17 cellular contexts compared by ENCODE assay signal in the genomic region with DNA sequence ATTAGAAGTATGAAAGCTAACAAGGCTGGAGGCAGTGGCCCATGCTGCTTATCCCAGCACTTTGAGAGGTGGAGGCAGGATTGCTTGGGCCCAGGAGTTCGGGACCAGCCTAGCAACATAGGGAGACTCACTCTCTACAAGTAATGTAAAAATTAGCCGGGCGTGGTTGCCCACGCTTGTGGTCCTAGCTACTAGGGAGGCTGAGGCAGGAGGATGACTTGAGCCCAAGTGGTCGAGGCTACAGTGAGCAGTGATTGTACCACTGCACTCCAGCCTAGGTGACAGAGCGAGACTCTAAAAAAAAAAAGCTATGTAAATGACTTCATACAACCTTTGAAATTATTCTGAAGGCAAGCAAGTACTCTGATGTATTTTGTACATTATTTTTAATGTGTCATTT.
"Had no signal": no experiment of that assay in that cellular context is flagged by ENCODE, and none has a peak within 500 bp of the region (broad histone marks: within the 10 kb centered on the region; RNA-seq: fewer than 3 reads in every experiment).

No MANE protein-coding gene starts in this region.

- H3K27me3 ChIP-seq: dorsolateral prefrontal cortex, stomach, thyroid gland had no signal

- H3K9me3 ChIP-seq: stomach, thyroid gland had no signal

- H3K36me3 ChIP-seq: thyroid gland had no signal

- DNase-seq: activated CD4-positive, alpha-beta T cell treated with anti-CD3 and anti-CD28 coated beads for 1 hour; activated CD4-positive, alpha-beta T cell treated with anti-CD3 and anti-CD28 coated beads, Interleukin-2, amount 50 U/mL, for 48 hours; activated CD8-positive, alpha-beta memory T cell treated with anti-CD3 and anti-CD28 coated beads, Interleukin-2, amount 10 ng/mL, durations not matched to agents 7 days and 5 days; activated effector memory CD4-positive, alpha-beta T cell treated with anti-CD3 and anti-CD28 coated beads, Interleukin-2, amount 50 U/mL, for 16 hours; activated naive CD8-positive, alpha-beta T cell treated with anti-CD3 and anti-CD28 coated beads for 36 hours; activated T-cell treated with anti-CD3 and anti-CD28 coated beads, Interleukin-2, amount 50 U/mL, for 24 hours; aorta; dorsolateral prefrontal cortex; immature natural killer cell; naive thymus-derived CD4-positive, alpha-beta T cell; nucleus accumbens; stimulated activated CD4-positive, alpha-beta T cell treated with anti-CD3 and anti-CD28 coated beads, Interleukin-4, amount 100 ng/mL, for 24 hours; stomach; T-helper 9 cell; thyroid gland had no signal

- H3K4me3 ChIP-seq: lung had no signal

- FAIRE-seq: bronchial epithelial cell had no signal

- ATAC-seq: activated CD8-positive, alpha-beta memory T cell treated with anti-CD3 and anti-CD28 coated beads, Interleukin-2, amount 10 ng/mL, durations not matched to agents 7 days and 5 days; naive thymus-derived CD4-positive, alpha-beta T cell had no signal
